Comparison of ENCODE assay signal across 8 cellular contexts in genomic region chr21:38355992-38356781, GRCh38.
DNase-seq lines count a peak whose midpoint lies in the region; ATAC-seq, FAIRE-seq and TF ChIP-seq lines count a peak whose summit lies in the region.

No MANE protein-coding gene starts in this region.

- TF ChIP-seq POLR2A in transverse colon (IDR thresholded peaks at IDR 0.05), result no peak

- peak; percentile 78 for DNase-seq in A673 (ENCODE audit: low spot score)
- DNase-seq in LNCaP clone FGC (ENCODE audit: low read depth), result peak; percentile 26
- DNase-seq in SHP77 (lab: John Stamatoyannopoulos, UW), result peak; percentile 50 to 56
- peak; percentile 26 for DNase-seq in activated effector memory CD4-positive, alpha-beta T cell treated with Interleukin-2 at 50 U/mL for 16 hours
- DNase-seq in frontal cortex (ENCODE audit: low spot score in 2 of 2), result peak; percentile 33 to 84
- DNase-seq in osteocyte (ENCODE audit: extremely low spot score, unreplicated experiment), result peak; percentile 93
- DNase-seq in transverse colon, result peak; percentile 82

- FAIRE-seq in frontal cortex (lab: Jason Lieb, UNC), result no peak

- H3K27me3 ChIP-seq in A673 (replicated peaks; ENCODE audit: insufficient read depth, low read depth, low read length, poor library complexity), result peaks cover 14% of the 10 kb centered on the region
- peaks cover 19% of the 10 kb centered on the region for H3K27me3 ChIP-seq in transverse colon

- H3K27me3 Mint-ChIP-seq in osteocyte (ENCODE audit: unreplicated experiment), result no peaks in the 10 kb centered on the region

- H3K36me3 Mint-ChIP-seq in osteocyte (ENCODE audit: unreplicated experiment), result no peaks in the 10 kb centered on the region

- H3K27ac ChIP-seq in A673 (ENCODE audit: low read depth, low read length, poor library complexity, severe bottlenecking), result no peak overlapping the region
- H3K27ac ChIP-seq in transverse colon, result no peak overlapping the region

- TF ChIP-seq EP300 in transverse colon (IDR thresholded peaks at IDR 0.05; ENCODE audit: low read depth), result no peak

- H3K36me3 ChIP-seq in A673 (ENCODE audit: insufficient read depth, low read length, poor library complexity, severe bottlenecking) (no peaks in the 10 kb centered on the region), transverse colon (no peaks in the 10 kb centered on the region)

- WGBS in transverse colon (ENCODE audit: low coverage in 1 of 2), 2 donors, result 5 to 11% methylated on average over 4 to 20 of the region's 20 CpGs

- peaks cover 26% of the 10 kb centered on the region for H3K4me1 Mint-ChIP-seq in osteocyte (ENCODE audit: unreplicated experiment)

- H3K4me1 ChIP-seq in A673 (ENCODE audit: insufficient read depth, low read length, poor library complexity, severe bottlenecking) (no peaks in the 10 kb centered on the region), transverse colon (peaks cover 0 to 9% (median 2%) of the 10 kb centered on the region in 4 donors)

- ATAC-seq in GM18511 (IDR thresholded peaks at IDR 0.05; ENCODE audit: unreplicated experiment), result peak; percentile 60

- no peaks in the 10 kb centered on the region for H3K9me3 Mint-ChIP-seq in osteocyte (ENCODE audit: unreplicated experiment)

- CTCF ChIA-PET in A673 (lab: Charles Lee), result no interaction called here

- intact Hi-C loops in A673 (cut with micrococcal nuclease; ENCODE audit: unreplicated experiment) (loop anchor here (2.0 to 5.0 kb wide), 3 partner anchors 137 to 781 kb away; no protein-coding TSS in a partner anchor), transverse colon (cut with DNase I; ENCODE audit: low total_unique reads) (no loop called here)

- TF ChIP-seq CTCF in A673 (conservative IDR thresholded peaks at IDR 0.05; ENCODE audit: low read depth, low read length), result peak; percentile 94
- TF ChIP-seq CTCF in LNCaP clone FGC (IDR thresholded peaks at IDR 0.05; ENCODE audit: control insufficient read depth, extremely low read depth, insufficient read depth), result peak; percentile 92
- TF ChIP-seq CTCF in osteocyte (IDR thresholded peaks at IDR 0.05), result peak; percentile 98
- peak; percentile 84 to 93 (median 91) for TF ChIP-seq CTCF in transverse colon (IDR thresholded peaks at IDR 0.05)

- no peak overlapping the region for H3K4me3 Mint-ChIP-seq in osteocyte (ENCODE audit: unreplicated experiment)

- no TSS peak for BruUV-seq in A673 (replicated peaks; lab: Mats Ljungman, UMichigan)

- POLR2A ChIA-PET in A673 (lab: Charles Lee; ENCODE audit: low non-redundant PET), result no interaction called here

- in situ Hi-C loops in transverse colon (cut with MboI; ENCODE audit: low pct_ligation_motif_present in 1 of 4, low pct_unique_long_range_greater_than_20kb in 1 of 4, low sequenced_read_pairs in 3 of 4), result loop anchor here (10.0 to 25.0 kb wide), 3 partner anchors 141 to 669 kb away; no protein-coding TSS in a partner anchor

- no peak overlapping the region for H3K27ac Mint-ChIP-seq in osteocyte (ENCODE audit: unreplicated experiment)

- H3K9me3 ChIP-seq in A673 (ENCODE audit: low read depth, low read length, poor library complexity, severe bottlenecking), result no peaks in the 10 kb centered on the region
- H3K9me3 ChIP-seq in transverse colon, result no peaks in the 10 kb centered on the region

- H3K4me3 ChIP-seq in A673 (ENCODE audit: low read depth, low read length, poor library complexity, severe bottlenecking) (no peak overlapping the region), LNCaP clone FGC (ENCODE audit: low read depth, low read length) (no peak overlapping the region), transverse colon (no peak overlapping the region)

Comparison
In these comparisons a context has a peak if more than half of its experiments do, and no peak if none do; other contexts are left out.
1. DNase-seq: peak in every context shown above with its lines; median percentile 93 in osteocyte; 82 in transverse colon; 78 in A673; 58 in frontal cortex; 53 in SHP77; 26 in LNCaP clone FGC; 26 in activated effector memory CD4-positive, alpha-beta T cell treated with Interleukin-2 at 50 U/mL for 16 hours.